In genomic region chr9:123338710-123339665, GRCh38 we compare ENCODE assay signal across 1 cellular context.
TF ChIP-seq lines count a peak whose summit lies in the region.

No MANE protein-coding gene starts in this region.

TF ChIP-seq in K562, 482 proteins besides CTCF, POLR2A, EP300 and RAD21 (continued from another document and continues in another):
- no peak for TF ChIP-seq ZHX1 (conservative IDR thresholded peaks at IDR 0.05; ENCODE audit: low read length)
- TF ChIP-seq, protein P1, sequence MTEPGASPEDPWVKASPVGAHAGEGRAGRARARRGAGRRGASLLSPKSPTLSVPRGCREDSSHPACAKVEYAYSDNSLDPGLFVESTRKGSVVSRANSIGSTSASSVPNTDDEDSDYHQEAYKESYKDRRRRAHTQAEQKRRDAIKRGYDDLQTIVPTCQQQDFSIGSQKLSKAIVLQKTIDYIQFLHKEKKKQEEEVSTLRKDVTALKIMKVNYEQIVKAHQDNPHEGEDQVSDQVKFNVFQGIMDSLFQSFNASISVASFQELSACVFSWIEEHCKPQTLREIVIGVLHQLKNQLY (CRISPR knock-in tag; conservative IDR thresholded peaks at IDR 0.05), result no peak
- TF ChIP-seq JUND (IDR thresholded peaks at IDR 0.05; ENCODE audit: borderline replicate concordance, low read depth, low read length), result peak; percentile 98
- peak; percentile 99 for TF ChIP-seq JUND (tag; IDR thresholded peaks at IDR 0.05; ENCODE audit: borderline replicate concordance, low read depth, low read length)
- peak; percentile 57; the same call in 1 of the 2 replicates for TF ChIP-seq ZBTB43 (CRISPR knock-in tag; IDR thresholded peaks at IDR 0.05)
- no peak for TF ChIP-seq POLR2AphosphoS2 (IDR thresholded peaks at IDR 0.05; ENCODE audit: low read length)
- TF ChIP-seq TAL1 (IDR thresholded peaks at IDR 0.05), result no peak
- TF ChIP-seq NEUROD1 (IDR thresholded peaks at IDR 0.05; ENCODE audit: borderline replicate concordance, low read depth, low read length, partially characterized antibody), result no peak
- no peak for TF ChIP-seq FOXJ2 (tag; IDR thresholded peaks at IDR 0.05)
- peak; percentile 73 for TF ChIP-seq TFAP4 (CRISPR knock-in tag; IDR thresholded peaks at IDR 0.05; ENCODE audit: borderline replicate concordance)
- no peak for TF ChIP-seq ZFP1 (CRISPR knock-in tag; IDR thresholded peaks at IDR 0.05)
- no peak for TF ChIP-seq GTF2E2 (tag; IDR thresholded peaks at IDR 0.05)
- TF ChIP-seq SNIP1 (IDR thresholded peaks at IDR 0.05; ENCODE audit: low read depth), result no peak
- no peak for TF ChIP-seq NR2C2 (CRISPR knock-in tag; IDR thresholded peaks at IDR 0.05)
- peak; percentile 4; the same call in 1 of the 2 replicates for TF ChIP-seq NR2C2 (tag; IDR thresholded peaks at IDR 0.05)
- peak; percentile 99 for TF ChIP-seq ZKSCAN1 (IDR thresholded peaks at IDR 0.05; ENCODE audit: low read depth, low read length)
- peak; percentile 85 for TF ChIP-seq CREB1 (IDR thresholded peaks at IDR 0.05)
- peak; percentile 66 for TF ChIP-seq CREB1 (CRISPR knock-in tag; IDR thresholded peaks at IDR 0.05)
- TF ChIP-seq AFF4 (CRISPR knock-in tag; IDR thresholded peaks at IDR 0.05), result peak; percentile 56; the same call in 1 of the 2 replicates
- TF ChIP-seq E2F3 (CRISPR knock-in tag; IDR thresholded peaks at IDR 0.05), result peak; percentile 29; the same call in 1 of the 2 replicates
- TF ChIP-seq ZNF436 (CRISPR knock-in tag; IDR thresholded peaks at IDR 0.05), result no peak
- TF ChIP-seq ZNF12 (CRISPR knock-in tag; IDR thresholded peaks at IDR 0.05), result no peak
- TF ChIP-seq BCOR (IDR thresholded peaks at IDR 0.05), result peak; percentile 99
- no peak for TF ChIP-seq ETS2 (tag; IDR thresholded peaks at IDR 0.05; ENCODE audit: borderline replicate concordance, poor library complexity, severe bottlenecking)
- no peak for TF ChIP-seq ZNF3 (CRISPR knock-in tag; IDR thresholded peaks at IDR 0.05)
- TF ChIP-seq WHSC1 (IDR thresholded peaks at IDR 0.05; ENCODE audit: low read length), result no peak
- TF ChIP-seq ZNF354B (CRISPR knock-in tag; IDR thresholded peaks at IDR 0.05), result no peak
- TF ChIP-seq NCOA1 (IDR thresholded peaks at IDR 0.05; ENCODE audit: low read depth), result peak; percentile 73
- TF ChIP-seq PHB (CRISPR knock-in tag; IDR thresholded peaks at IDR 0.05), result no peak
- no peak for TF ChIP-seq NR1H2 (CRISPR knock-in tag; IDR thresholded peaks at IDR 0.05)
- 0 out of 2 replicates have a peak, but pooled peaks have one; percentile 44 for TF ChIP-seq ZNF830 (CRISPR knock-in tag; IDR thresholded peaks at IDR 0.05)
- no peak for TF ChIP-seq SRSF9 (IDR thresholded peaks at IDR 0.05; ENCODE audit: borderline replicate concordance, low read depth, low read length)
- no peak for TF ChIP-seq FIP1L1 (IDR thresholded peaks at IDR 0.05; ENCODE audit: low read depth, low read length, poor library complexity, severe bottlenecking)
- TF ChIP-seq ZNF134 (CRISPR knock-in tag; conservative IDR thresholded peaks at IDR 0.05), result 0 out of 2 replicates have a peak, but pooled peaks have one; percentile 10
- TF ChIP-seq SRSF1 (IDR thresholded peaks at IDR 0.05; ENCODE audit: low read depth, low read length), result no peak
- no peak for TF ChIP-seq KLF1 (tag; IDR thresholded peaks at IDR 0.05)
- no peak for TF ChIP-seq SAFB (IDR thresholded peaks at IDR 0.05; ENCODE audit: borderline replicate concordance, low read depth, low read length)
- no peak for TF ChIP-seq ZNF785 (CRISPR knock-in tag; IDR thresholded peaks at IDR 0.05)
- TF ChIP-seq RUNX1 (IDR thresholded peaks at IDR 0.05; ENCODE audit: low read depth), result no peak
- TF ChIP-seq MEF2A (IDR thresholded peaks at IDR 0.05; ENCODE audit: control insufficient read depth, low read depth, low read length), result peak; percentile 61
- TF ChIP-seq CBX5 (IDR thresholded peaks at IDR 0.05; ENCODE audit: borderline replicate concordance, low read depth), result no peak
- TF ChIP-seq, protein P2, sequence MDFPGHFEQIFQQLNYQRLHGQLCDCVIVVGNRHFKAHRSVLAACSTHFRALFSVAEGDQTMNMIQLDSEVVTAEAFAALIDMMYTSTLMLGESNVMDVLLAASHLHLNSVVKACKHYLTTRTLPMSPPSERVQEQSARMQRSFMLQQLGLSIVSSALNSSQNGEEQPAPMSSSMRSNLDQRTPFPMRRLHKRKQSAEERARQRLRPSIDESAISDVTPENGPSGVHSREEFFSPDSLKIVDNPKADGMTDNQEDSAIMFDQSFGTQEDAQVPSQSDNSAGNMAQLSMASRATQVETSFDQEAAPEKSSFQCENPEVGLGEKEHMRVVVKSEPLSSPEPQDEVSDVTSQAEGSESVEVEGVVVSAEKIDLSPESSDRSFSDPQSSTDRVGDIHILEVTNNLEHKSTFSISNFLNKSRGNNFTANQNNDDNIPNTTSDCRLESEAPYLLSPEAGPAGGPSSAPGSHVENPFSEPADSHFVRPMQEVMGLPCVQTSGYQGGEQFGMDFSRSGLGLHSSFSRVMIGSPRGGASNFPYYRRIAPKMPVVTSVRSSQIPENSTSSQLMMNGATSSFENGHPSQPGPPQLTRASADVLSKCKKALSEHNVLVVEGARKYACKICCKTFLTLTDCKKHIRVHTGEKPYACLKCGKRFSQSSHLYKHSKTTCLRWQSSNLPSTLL (IDR thresholded peaks at IDR 0.05), result no peak
- TF ChIP-seq ATF7 (IDR thresholded peaks at IDR 0.05), result peak; percentile 96
- TF ChIP-seq PRPF4 (IDR thresholded peaks at IDR 0.05; ENCODE audit: insufficient read depth, low read depth, low read length, poor library complexity, severe bottlenecking), result no peak
- peak; percentile 91; the same call in 1 of the 2 replicates for TF ChIP-seq CBX1 (IDR thresholded peaks at IDR 0.05; ENCODE audit: low read depth)
- TF ChIP-seq TAF15 (IDR thresholded peaks at IDR 0.05; ENCODE audit: low read depth, low read length), result no peak
- no peak for TF ChIP-seq IFI16 (CRISPR knock-in tag; IDR thresholded peaks at IDR 0.05)
- no peak for TF ChIP-seq ZZZ3 (IDR thresholded peaks at IDR 0.05)
